In the genomic region with DNA sequence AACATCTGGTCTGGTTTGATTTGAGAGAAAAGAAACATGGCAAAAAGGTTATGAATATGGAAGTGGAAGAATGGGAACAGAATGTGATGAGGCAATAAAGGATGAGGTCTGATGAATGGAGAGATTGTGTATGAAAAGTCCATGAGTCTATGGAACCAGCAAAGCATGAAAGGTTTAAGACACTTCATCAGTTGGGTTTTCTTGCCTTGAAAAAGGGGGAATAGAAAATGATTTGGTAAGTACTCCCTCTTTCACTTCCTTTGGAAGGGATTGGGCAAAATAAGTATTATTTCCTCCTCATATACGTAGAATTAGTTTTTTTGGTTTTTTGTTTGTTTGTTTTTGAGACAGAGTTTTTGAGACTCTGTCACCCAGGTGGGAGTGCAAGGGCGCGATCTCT, we compare ENCODE assay signal across 30 cellular contexts.
"Had no signal": no experiment of that assay in that cellular context is flagged by ENCODE, and none has a peak within 500 bp of the region (broad histone marks: within the 10 kb centered on the region; RNA-seq: fewer than 3 reads in every experiment).

No MANE protein-coding gene starts in this region.

- DNase-seq: activated CD4-positive, alpha-beta memory T cell treated with anti-CD3 and anti-CD28 coated beads, Interleukin-2, amount 10 ng/mL, durations not matched to agents 7 days and 5 days; activated CD4-positive, alpha-beta T cell treated with anti-CD3 and anti-CD28 coated beads for 1 hour; activated CD4-positive, alpha-beta T cell treated with anti-CD3 and anti-CD28 coated beads for 4 hours; activated CD4-positive, alpha-beta T cell treated with anti-CD3 and anti-CD28 coated beads, Interleukin-2, amount 10 ng/mL, durations not matched to agents 7 days and 5 days; activated CD4-positive, alpha-beta T cell treated with anti-CD3 and anti-CD28 coated beads, Interleukin-2, amount 50 U/mL, for 4 hours; activated CD8-positive, alpha-beta memory T cell treated with anti-CD3 and anti-CD28 coated beads, Interleukin-2, amount 50 U/mL, for 48 hours; activated gamma-delta T cell; activated naive CD4-positive, alpha-beta T cell; activated naive CD4-positive, alpha-beta T cell treated with anti-CD3 and anti-CD28 coated beads, Interleukin-2, amount 10 ng/mL, durations not matched to agents 7 days and 5 days; activated T-cell treated with anti-CD3 and anti-CD28 coated beads for 4 hours; activated T-cell treated with anti-CD3 and anti-CD28 coated beads, Interleukin-2, amount 50 U/mL, for 24 hours; activated T-cell treated with anti-CD3 and anti-CD28 coated beads, Interleukin-2, amount 50 U/mL, for 72 hours; amniotic stem cell; anterior cingulate cortex; brain microvascular endothelial cell; dorsolateral prefrontal cortex; effector memory CD4-positive, alpha-beta T cell; erythroblast; foreskin keratinocyte; gastrocnemius medialis; heart right ventricle; T-helper 17 cell had no signal

- H3K9me3 Mint-ChIP-seq: activated CD4-positive, alpha-beta memory T cell treated with anti-CD3 and anti-CD28 coated beads, Interleukin-2, amount 10 ng/mL, durations not matched to agents 7 days and 5 days; activated CD4-positive, alpha-beta T cell treated with anti-CD3 and anti-CD28 coated beads, Interleukin-2, amount 10 ng/mL, durations not matched to agents 7 days and 5 days; activated naive CD4-positive, alpha-beta T cell treated with anti-CD3 and anti-CD28 coated beads, Interleukin-2, amount 10 ng/mL, durations not matched to agents 7 days and 5 days; activated T-cell treated with anti-CD3 and anti-CD28 coated beads, Interleukin-2, amount 50 U/mL, for 24 hours; activated T-cell treated with anti-CD3 and anti-CD28 coated beads, Interleukin-2, amount 50 U/mL, for 72 hours; central memory CD8-positive, alpha-beta T cell; dendritic cell treated with granulocyte-macrophage colony-stimulating factor and Interleukin-4, amounts not matched to agents 40 ng/mL and 50 ng/mL, for 4 days; WTC11 had no signal

- H3K36me3 Mint-ChIP-seq: activated naive CD4-positive, alpha-beta T cell treated with anti-CD3 and anti-CD28 coated beads, Interleukin-2, amount 10 ng/mL, durations not matched to agents 7 days and 5 days; activated naive CD8-positive, alpha-beta T cell; WTC11 had no signal

- H3K4me3 ChIP-seq: coronary artery, dorsolateral prefrontal cortex, esophagus muscularis mucosa, gastrocnemius medialis, heart right ventricle, hepatocyte had no signal

- H3K27me3 Mint-ChIP-seq: activated CD4-positive, alpha-beta memory T cell treated with anti-CD3 and anti-CD28 coated beads, Interleukin-2, amount 10 ng/mL, durations not matched to agents 7 days and 5 days; activated CD4-positive, alpha-beta T cell treated with anti-CD3 and anti-CD28 coated beads, Interleukin-2, amount 10 ng/mL, durations not matched to agents 7 days and 5 days; activated naive CD8-positive, alpha-beta T cell; activated T-cell treated with anti-CD3 and anti-CD28 coated beads, Interleukin-2, amount 50 U/mL, for 24 hours; central memory CD8-positive, alpha-beta T cell; T-helper 17 cell had no signal

- H3K27ac Mint-ChIP-seq: activated CD4-positive, alpha-beta memory T cell treated with anti-CD3 and anti-CD28 coated beads, Interleukin-2, amount 10 ng/mL, durations not matched to agents 7 days and 5 days; activated CD4-positive, alpha-beta T cell treated with anti-CD3 and anti-CD28 coated beads, Interleukin-2, amount 10 ng/mL, durations not matched to agents 7 days and 5 days; activated naive CD4-positive, alpha-beta T cell treated with anti-CD3 and anti-CD28 coated beads, Interleukin-2, amount 10 ng/mL, durations not matched to agents 7 days and 5 days; activated naive CD8-positive, alpha-beta T cell; activated T-cell treated with anti-CD3 and anti-CD28 coated beads, Interleukin-2, amount 50 U/mL, for 24 hours; activated T-cell treated with anti-CD3 and anti-CD28 coated beads, Interleukin-2, amount 50 U/mL, for 72 hours; dendritic cell treated with granulocyte-macrophage colony-stimulating factor and Interleukin-4, amounts not matched to agents 40 ng/mL and 50 ng/mL, for 4 days; WTC11 had no signal

- H3K4me1 ChIP-seq: foreskin keratinocyte had no signal

- H3K4me3 Mint-ChIP-seq: activated CD4-positive, alpha-beta memory T cell treated with anti-CD3 and anti-CD28 coated beads, Interleukin-2, amount 10 ng/mL, durations not matched to agents 7 days and 5 days; activated CD4-positive, alpha-beta T cell treated with anti-CD3 and anti-CD28 coated beads, Interleukin-2, amount 10 ng/mL, durations not matched to agents 7 days and 5 days; activated naive CD4-positive, alpha-beta T cell treated with anti-CD3 and anti-CD28 coated beads, Interleukin-2, amount 10 ng/mL, durations not matched to agents 7 days and 5 days; activated naive CD8-positive, alpha-beta T cell; activated T-cell treated with anti-CD3 and anti-CD28 coated beads, Interleukin-2, amount 50 U/mL, for 24 hours; activated T-cell treated with anti-CD3 and anti-CD28 coated beads, Interleukin-2, amount 50 U/mL, for 72 hours; central memory CD8-positive, alpha-beta T cell; dendritic cell treated with granulocyte-macrophage colony-stimulating factor and Interleukin-4, amounts not matched to agents 40 ng/mL and 50 ng/mL, for 4 days; T-helper 17 cell; WTC11 had no signal

- H3K4me1 Mint-ChIP-seq: activated naive CD4-positive, alpha-beta T cell treated with anti-CD3 and anti-CD28 coated beads, Interleukin-2, amount 10 ng/mL, durations not matched to agents 7 days and 5 days; central memory CD8-positive, alpha-beta T cell had no signal

- ATAC-seq: activated T-cell treated with anti-CD3 and anti-CD28 coated beads, Interleukin-2, amount 50 U/mL, for 72 hours; foreskin keratinocyte; gastrocnemius medialis; heart right ventricle; T-helper 17 cell; WTC11 had no signal

- H3K9me3 ChIP-seq: esophagus muscularis mucosa, gastrocnemius medialis, heart right ventricle had no signal

- H3K27me3 ChIP-seq: brain microvascular endothelial cell, dorsolateral prefrontal cortex, esophagus muscularis mucosa, foreskin keratinocyte, gastrocnemius medialis, heart right ventricle, hepatocyte had no signal

- H3K36me3 ChIP-seq: brain microvascular endothelial cell, esophagus muscularis mucosa, gastrocnemius medialis, heart right ventricle had no signal

- H3K27ac ChIP-seq: brain microvascular endothelial cell, coronary artery, esophagus muscularis mucosa, foreskin keratinocyte, gastrocnemius medialis, heart right ventricle, hepatocyte, VCaP had no signal

- H3K4me2 ChIP-seq: hepatocyte had no signal
